In genomic region chr16:69037373-69038160, GRCh38 we compare ENCODE assay signal across 15 cellular contexts.
"Had no signal": no experiment of that assay in that cellular context is flagged by ENCODE, and none has a peak within 500 bp of the region (broad histone marks: within the 10 kb centered on the region; RNA-seq: fewer than 3 reads in every experiment).

No MANE protein-coding gene starts in this region.

- H3K27me3 Mint-ChIP-seq: activated CD4-positive, alpha-beta T cell treated with anti-CD3 and anti-CD28 coated beads, Interleukin-2, amount 10 ng/mL, durations not matched to agents 24 days and 14 days; activated CD8-positive, alpha-beta T cell treated with anti-CD3 and anti-CD28 coated beads for 36 hours; activated naive CD4-positive, alpha-beta T cell treated with anti-CD3 and anti-CD28 coated beads, Interleukin-2, amount 10 ng/mL, durations not matched to agents 7 days and 5 days; activated naive CD8-positive, alpha-beta T cell treated with anti-CD3 and anti-CD28 coated beads, Interleukin-2, amount 50 U/mL, for 24 hours; activated T-helper 17 cell treated with anti-CD3 and anti-CD28 coated beads, Interleukin-2, amount 50 U/mL, for 72 hours; naive thymus-derived CD8-positive, alpha-beta T cell; stimulated activated naive B cell treated with anti-CD40 and anti-IgM and Interleukin-4, amounts not matched to agents 10 μg/mL and 1 μg/mL and 100 μg/mL, for 72 hours had no signal

- H3K9me3 ChIP-seq: breast epithelium had no signal

- DNase-seq: activated CD4-positive, alpha-beta T cell treated with anti-CD3 and anti-CD28 coated beads, Interleukin-2, amount 10 ng/mL, durations not matched to agents 24 days and 14 days; activated CD8-positive, alpha-beta T cell treated with anti-CD3 and anti-CD28 coated beads for 36 hours; activated naive CD4-positive, alpha-beta T cell treated with anti-CD3 and anti-CD28 coated beads, Interleukin-2, amount 10 ng/mL, durations not matched to agents 7 days and 5 days; activated naive CD8-positive, alpha-beta T cell treated with anti-CD3 and anti-CD28 coated beads, Interleukin-2, amount 50 U/mL, for 24 hours; activated T-cell treated with anti-CD3 and anti-CD28 coated beads, Interleukin-2, amount 50 U/mL, for 1 hour; cortex of kidney; immature natural killer cell; kidney glomerular epithelial cell; mesenchymal stem cell; naive thymus-derived CD8-positive, alpha-beta T cell; stimulated activated naive B cell treated with anti-CD40 and anti-IgM and Interleukin-4, amounts not matched to agents 10 μg/mL and 1 μg/mL and 100 μg/mL, for 72 hours; T-helper 1 cell; T-helper 9 cell had no signal

- H3K27me3 ChIP-seq: breast epithelium had no signal

- H3K4me1 ChIP-seq: breast epithelium had no signal

- ATAC-seq: activated CD8-positive, alpha-beta T cell treated with anti-CD3 and anti-CD28 coated beads for 36 hours; activated naive CD8-positive, alpha-beta T cell treated with anti-CD3 and anti-CD28 coated beads, Interleukin-2, amount 50 U/mL, for 24 hours; activated T-helper 17 cell treated with anti-CD3 and anti-CD28 coated beads, Interleukin-2, amount 50 U/mL, for 72 hours; naive thymus-derived CD8-positive, alpha-beta T cell; stimulated activated naive B cell treated with anti-CD40 and anti-IgM and Interleukin-4, amounts not matched to agents 10 μg/mL and 1 μg/mL and 100 μg/mL, for 72 hours had no signal

- H3K4me3 ChIP-seq: breast epithelium had no signal

- H3K4me3 Mint-ChIP-seq: activated CD4-positive, alpha-beta T cell treated with anti-CD3 and anti-CD28 coated beads, Interleukin-2, amount 10 ng/mL, durations not matched to agents 24 days and 14 days; activated CD8-positive, alpha-beta T cell treated with anti-CD3 and anti-CD28 coated beads for 36 hours; activated naive CD4-positive, alpha-beta T cell treated with anti-CD3 and anti-CD28 coated beads, Interleukin-2, amount 10 ng/mL, durations not matched to agents 7 days and 5 days; activated naive CD8-positive, alpha-beta T cell treated with anti-CD3 and anti-CD28 coated beads, Interleukin-2, amount 50 U/mL, for 24 hours; activated T-helper 17 cell treated with anti-CD3 and anti-CD28 coated beads, Interleukin-2, amount 50 U/mL, for 72 hours; immature natural killer cell; naive thymus-derived CD8-positive, alpha-beta T cell; stimulated activated naive B cell treated with anti-CD40 and anti-IgM and Interleukin-4, amounts not matched to agents 10 μg/mL and 1 μg/mL and 100 μg/mL, for 72 hours had no signal

- H3K27ac ChIP-seq: breast epithelium had no signal

- H3K9me3 Mint-ChIP-seq: activated CD8-positive, alpha-beta T cell treated with anti-CD3 and anti-CD28 coated beads for 36 hours; activated naive CD4-positive, alpha-beta T cell treated with anti-CD3 and anti-CD28 coated beads, Interleukin-2, amount 10 ng/mL, durations not matched to agents 7 days and 5 days; activated naive CD8-positive, alpha-beta T cell treated with anti-CD3 and anti-CD28 coated beads, Interleukin-2, amount 50 U/mL, for 24 hours; activated T-helper 17 cell treated with anti-CD3 and anti-CD28 coated beads, Interleukin-2, amount 50 U/mL, for 72 hours; immature natural killer cell had no signal

- H3K27ac Mint-ChIP-seq: activated CD4-positive, alpha-beta T cell treated with anti-CD3 and anti-CD28 coated beads, Interleukin-2, amount 10 ng/mL, durations not matched to agents 24 days and 14 days; activated CD8-positive, alpha-beta T cell treated with anti-CD3 and anti-CD28 coated beads for 36 hours; activated naive CD4-positive, alpha-beta T cell treated with anti-CD3 and anti-CD28 coated beads, Interleukin-2, amount 10 ng/mL, durations not matched to agents 7 days and 5 days; activated naive CD8-positive, alpha-beta T cell treated with anti-CD3 and anti-CD28 coated beads, Interleukin-2, amount 50 U/mL, for 24 hours; activated T-helper 17 cell treated with anti-CD3 and anti-CD28 coated beads, Interleukin-2, amount 50 U/mL, for 72 hours; immature natural killer cell; naive thymus-derived CD8-positive, alpha-beta T cell; stimulated activated naive B cell treated with anti-CD40 and anti-IgM and Interleukin-4, amounts not matched to agents 10 μg/mL and 1 μg/mL and 100 μg/mL, for 72 hours had no signal

- H3K4me1 Mint-ChIP-seq: activated CD4-positive, alpha-beta T cell treated with anti-CD3 and anti-CD28 coated beads, Interleukin-2, amount 10 ng/mL, durations not matched to agents 24 days and 14 days; activated naive CD4-positive, alpha-beta T cell treated with anti-CD3 and anti-CD28 coated beads, Interleukin-2, amount 10 ng/mL, durations not matched to agents 7 days and 5 days; activated naive CD8-positive, alpha-beta T cell treated with anti-CD3 and anti-CD28 coated beads, Interleukin-2, amount 50 U/mL, for 24 hours; activated T-helper 17 cell treated with anti-CD3 and anti-CD28 coated beads, Interleukin-2, amount 50 U/mL, for 72 hours; immature natural killer cell; stimulated activated naive B cell treated with anti-CD40 and anti-IgM and Interleukin-4, amounts not matched to agents 10 μg/mL and 1 μg/mL and 100 μg/mL, for 72 hours had no signal
